16 cellular contexts compared by ENCODE assay signal in the genomic region with DNA sequence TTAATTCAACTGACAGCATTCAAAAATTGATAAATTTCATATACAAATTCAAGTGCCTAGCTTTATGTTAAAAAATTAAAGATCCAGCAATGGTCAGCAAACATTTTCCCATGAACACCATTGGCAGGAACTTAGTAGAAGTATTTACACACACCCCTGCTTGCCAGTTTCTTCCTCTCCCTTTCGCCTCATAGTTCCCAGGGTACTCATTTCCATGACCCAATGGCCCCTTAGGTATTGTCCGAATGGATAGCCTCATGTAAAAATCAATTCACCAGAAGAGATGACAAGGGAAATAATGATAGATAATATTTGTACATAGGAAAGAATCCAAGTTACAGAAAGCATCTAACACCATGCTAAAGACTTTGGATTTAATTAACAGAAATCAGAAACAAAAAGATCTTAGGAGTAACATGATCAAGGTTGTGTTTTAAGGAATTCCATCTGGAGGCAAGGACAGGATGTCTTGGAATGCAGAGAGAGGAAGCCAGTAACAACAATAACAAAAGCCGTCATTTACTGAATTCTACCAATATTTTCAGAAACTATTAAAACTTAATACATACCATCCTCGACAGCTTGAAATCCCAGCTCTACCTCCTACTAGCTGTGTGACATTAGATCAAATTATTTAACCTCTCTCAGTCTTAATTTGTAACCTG.
DNase-seq lines count a peak whose midpoint lies in the region; TF ChIP-seq lines count a peak whose summit lies in the region.
"Had no signal": no experiment of that assay in that cellular context is flagged by ENCODE, and none has a peak within 500 bp of the region (broad histone marks: within the 10 kb centered on the region; RNA-seq: fewer than 3 reads in every experiment).

No MANE protein-coding gene starts in this region.

- no peak overlapping the region for H3K4me2 ChIP-seq in osteoblast (ENCODE audit: insufficient read depth, low read length)
- H3K4me2 ChIP-seq: PC-9 had no signal

- H3K36me3 ChIP-seq in osteoblast (ENCODE audit: insufficient read depth, low read length), result no peaks in the 10 kb centered on the region
- H3K36me3 ChIP-seq: SJCRH30 had no signal

- no peak overlapping the region for H3K4me3 ChIP-seq in osteoblast (ENCODE audit: insufficient read depth, low read length)
- H3K4me3 ChIP-seq: PC-9, SJCRH30 had no signal

- peaks cover 8% of the 10 kb centered on the region for H3K4me1 ChIP-seq in osteoblast (ENCODE audit: insufficient read depth, low read length)
- H3K4me1 ChIP-seq: SJCRH30 had no signal

- no peak for TF ChIP-seq CTCF in osteoblast (IDR thresholded peaks at IDR 0.05; ENCODE audit: extremely low read depth, low read depth, low read length)

- no peaks in the 10 kb centered on the region for H3K9me3 ChIP-seq in osteoblast (ENCODE audit: low read depth, low read length)
- H3K9me3 ChIP-seq: SJCRH30 had no signal

- H2AFZ ChIP-seq in osteoblast (ENCODE audit: low read length), result peak overlapping the region; percentile 34
- H2AFZ ChIP-seq: PC-9 had no signal

- H4K20me1 ChIP-seq in osteoblast (ENCODE audit: insufficient read depth, low read length), result no peaks in the 10 kb centered on the region

- H3K27ac ChIP-seq in osteoblast (ENCODE audit: low read depth, low read length), result no peak overlapping the region
- H3K27ac ChIP-seq: PC-9, SJCRH30 had no signal

- no peaks in the 10 kb centered on the region for H3K27me3 ChIP-seq in osteoblast (ENCODE audit: insufficient read depth, low read length)
- H3K27me3 ChIP-seq: SJCRH30 had no signal

- DNase-seq in GM03348 (ENCODE audit: low spot score), result peak; percentile 22
- peak; percentile 23 for DNase-seq in astrocyte of the hippocampus (ENCODE audit: low read depth, low spot score)
- peak; percentile 56 for DNase-seq in fibroblast of gingiva (ENCODE audit: low read depth)
- DNase-seq in osteoblast (ENCODE audit: insufficient read length, low spot score, missing footprints), result no peak
- DNase-seq in NOMO-1 (lab: John Stamatoyannopoulos, UW; ENCODE audit: unreplicated experiment in 2 of 2), result no peak
- DNase-seq in NCI-H1417 treated with DMSO at 0.1 percent for 48 hours (lab: John Stamatoyannopoulos, UW), result no peak
- DNase-seq in activated CD4-positive, alpha-beta T cell treated with anti-CD3 and anti-CD28 coated beads for 1 hour, result no peak
- DNase-seq in NCI-H1048 (lab: John Stamatoyannopoulos, UW), result no peak
- DNase-seq: CD8-positive, alpha-beta T cell; NCI-H1436; NCI-H2029 treated with DMSO at 0.1 percent for 48 hours; NCI-H2171 treated with DMSO at 0.1 percent for 48 hours; NCI-H510A; NCI-H774; PC-9; SJCRH30 had no signal

- no peaks in the 10 kb centered on the region for H3K79me2 ChIP-seq in osteoblast (ENCODE audit: insufficient read depth, low read length)

Comparison
In these comparisons a context has a peak if more than half of its experiments do, and no peak if none do; other contexts are left out.
1. DNase-seq: peak in GM03348 (single experiment), astrocyte of the hippocampus (single experiment) and fibroblast of gingiva (single experiment); none in osteoblast (single experiment), NOMO-1 (0 of 2), NCI-H1417 treated with DMSO at 0.1 percent for 48 hours (single experiment), activated CD4-positive, alpha-beta T cell treated with anti-CD3 and anti-CD28 coated beads for 1 hour (single experiment) and NCI-H1048 (single experiment).